ENCODE assay signal across 8 cellular contexts in genomic region chr7:90153943-90154761, GRCh38. TPM values are rescaled to one million over a fixed set of nuclear protein-coding genes. Genes with fewer than 3 reads are reported as not detected.
A peak's percentile ranks its signal among the peaks of the same experiment; 100 is the strongest.
DNase-seq lines count a peak whose midpoint lies in the region; ATAC-seq and TF ChIP-seq lines count a peak whose summit lies in the region.
"Not testable (repeated sequence)": the region's sequence is repeated elsewhere in the genome, so short reads cannot be mapped to it uniquely, and the experiment has no call there.

TSS of gene STEAP1 (plus strand) at chr7:90154469. CDS start at chr7:90159789, 5,320 bp downstream.

- H3K9ac ChIP-seq in HUES64 (ENCODE audit: low read depth, low read length) (peak within 1 kb of the TSS; percentile 77), PC-3 (ENCODE audit: low read length) (peak within 1 kb of the TSS; percentile 76), mucosa of rectum (ENCODE audit: low read depth in 1 of 2, low read length in 2 of 2) (peak within 1 kb of the TSS; percentile 56 to 75)

- H3K27me3 ChIP-seq in HUES64 (ENCODE audit: insufficient read depth, low read length): peaks cover 17% of the 10 kb centered on the region
- H3K27me3 ChIP-seq in PC-3 (ENCODE audit: low read length); mucosa of rectum (ENCODE audit: control insufficient read depth in 2 of 2, insufficient read depth in 2 of 2, low read length in 2 of 2): not testable (repeated sequence)

- H3K4me1 Mint-ChIP-seq in activated T-cell treated with anti-CD3 and anti-CD28 coated beads, Interleukin-2, amount 50 U/mL, for 4 hours (ENCODE audit: low read depth): not testable (repeated sequence)

- peaks cover 16% of the 10 kb centered on the region; the same call in 1 of the 2 replicates for H3K79me2 ChIP-seq in PC-3 (ENCODE audit: low read length)

- peak within 1 kb of the TSS; percentile 93 for H2AFZ ChIP-seq in PC-3 (ENCODE audit: low read length)

- POLR2A ChIA-PET in PC-3 (lab: Charles Lee; ENCODE audit: unreplicated experiment): interaction anchor here (0.6 kb wide), 2 partner anchors 57 to 149 kb away, joined by 4 to 5 read pairs; partner anchors contain the start of gene STEAP2

- CTCF ChIA-PET in PC-3 (lab: Charles Lee): interaction anchor here (0.9 to 1.2 kb wide), 5 partner anchors 25 to 273 kb away, joined by 3 to 12 read pairs (median 5); partner anchors contain the start of gene STEAP2

- WGBS in HUES64: 10% methylated on average over 54 of the region's 56 CpGs

- ATAC-seq in GM21529 (IDR thresholded peaks at IDR 0.05; ENCODE audit: unreplicated experiment) (peak; percentile 97), PC-3 (peak; percentile 85), esophagus mucosa (peak; percentile 96)
- peak; percentile 98 to 99 for ATAC-seq in activated T-cell treated with anti-CD3 and anti-CD28 coated beads, Interleukin-2, amount 50 U/mL, for 4 hours

- not testable (repeated sequence) for H3K36me3 Mint-ChIP-seq in activated T-cell treated with anti-CD3 and anti-CD28 coated beads, Interleukin-2, amount 50 U/mL, for 4 hours (ENCODE audit: insufficient read depth)

- H3K27ac ChIP-seq in HUES64 (ENCODE audit: low read depth, low read length); PC-3 (ENCODE audit: low read length): not testable (repeated sequence)
- H3K27ac ChIP-seq in mucosa of rectum (ENCODE audit: low read depth in 2 of 2, low read length in 2 of 2): peak within 1 kb of the TSS; percentile 61 to 65

- peak within 1 kb of the TSS; percentile 94 for H3K4me2 ChIP-seq in PC-3 (ENCODE audit: low read length)

- not testable (repeated sequence) for H4K20me1 ChIP-seq in PC-3 (ENCODE audit: low read length)

- not testable (repeated sequence) for H3K36me3 ChIP-seq in HUES64 (ENCODE audit: insufficient read depth, low read length); PC-3 (ENCODE audit: low read depth, low read length); mucosa of rectum (ENCODE audit: control insufficient read depth in 2 of 2, insufficient read depth in 2 of 2, low read length in 2 of 2)

- TF ChIP-seq CTCF in PC-3 (conservative IDR thresholded peaks at IDR 0.05; ENCODE audit: low read depth, low read length): peak; percentile 60

- DNase-seq in DMS153 (lab: John Stamatoyannopoulos, UW) (peak; percentile 49), PC-3 (peak; percentile 95)
- DNase-seq in activated T-cell treated with anti-CD3 and anti-CD28 coated beads, Interleukin-2, amount 50 U/mL, for 4 hours: peak; percentile 84
- peak; percentile 81 to 83 for DNase-seq in stimulated activated CD8-positive, alpha-beta memory T cell treated with anti-CD3 and anti-CD28 coated beads, Interleukin-2, amount 100 ng/mL, for 48 hours (ENCODE audit: low read depth in 2 of 2)

- not testable (repeated sequence) for H3K9me2 ChIP-seq in PC-3 (replicated peaks; ENCODE audit: low read length)

- peak within 1 kb of the TSS; percentile 62 for H3K4me3 Mint-ChIP-seq in activated T-cell treated with anti-CD3 and anti-CD28 coated beads, Interleukin-2, amount 50 U/mL, for 4 hours

- H3K4me3 ChIP-seq in HUES64 (ENCODE audit: low read length) (peak within 1 kb of the TSS; percentile 78), PC-3 (ENCODE audit: low read length) (peak within 1 kb of the TSS; percentile 86), mucosa of rectum (ENCODE audit: low read length in 2 of 2) (peak within 1 kb of the TSS; percentile 67 to 69)

- BruUV-seq in PC-3 (replicated peaks; lab: Mats Ljungman, UMichigan): not testable (repeated sequence)

- H3F3A ChIP-seq in PC-3 (ENCODE audit: low read length, unreplicated experiment): not testable (repeated sequence)

- intact Hi-C loops in PC-3 (cut with micrococcal nuclease): loop anchor here (1.0 kb wide), 1 partner anchor 57 kb away; the partner anchor contains the start of gene STEAP2

- H3K27me3 Mint-ChIP-seq in activated T-cell treated with anti-CD3 and anti-CD28 coated beads, Interleukin-2, amount 50 U/mL, for 4 hours (ENCODE audit: low read depth): peaks cover 27% of the 10 kb centered on the region

- not testable (repeated sequence) for H3K4me1 ChIP-seq in HUES64 (ENCODE audit: insufficient read depth, low read length); mucosa of rectum (ENCODE audit: control insufficient read depth in 2 of 2, insufficient read depth in 2 of 2, low read length in 2 of 2)
- peaks cover 33% of the 10 kb centered on the region for H3K4me1 ChIP-seq in PC-3 (ENCODE audit: insufficient read depth, low read length)

- H3K9me3 Mint-ChIP-seq in activated T-cell treated with anti-CD3 and anti-CD28 coated beads, Interleukin-2, amount 50 U/mL, for 4 hours: not testable (repeated sequence)

- not testable (repeated sequence) for H3K9me3 ChIP-seq in HUES64 (ENCODE audit: insufficient read depth, low read depth, low read length); PC-3 (ENCODE audit: low read length); mucosa of rectum (ENCODE audit: control insufficient read depth in 2 of 2, low read length in 2 of 2)

RNA-seq across cellular contexts. Expression of gene STEAP1, which starts in this region (rescaled TPM):
- 6.9 TPM for polyA plus RNA-seq in HUES64 (2013, experiment 1 of 2)
- 5.3 TPM for polyA plus RNA-seq in HUES64 (2013, experiment 2 of 2)
- 15.7 and 21.2 TPM in 2 replicates for total RNA-seq in PC-3 (2014; rRNA removed)
- total RNA-seq in activated T-cell treated with anti-CD3 and anti-CD28 coated beads, Interleukin-2, amount 50 U/mL, for 4 hours: under 1 TPM in 2 of 3 donors, not detected in 1; 0.16 to 0.66 TPM
- total RNA-seq in esophagus mucosa: 8.8 TPM

Comparison
In these comparisons a context has a peak if more than half of its experiments do, and no peak if none do; other contexts are left out.
1. Peak in DNase-seq and ATAC-seq in activated T-cell treated with anti-CD3 and anti-CD28 coated beads, Interleukin-2, amount 50 U/mL, for 4 hours; RNA of the gene not detected or under 1 TPM.